Comparison of ENCODE assay signal across 1 cellular context in genomic region chr11:10747733-10748132, GRCh38.
TF ChIP-seq lines count a peak whose summit lies in the region.

No MANE protein-coding gene starts in this region.

TF ChIP-seq in GM23338, 12 proteins besides CTCF, POLR2A, EP300 and RAD21 (continued from another document):
- TF ChIP-seq, protein P1, sequence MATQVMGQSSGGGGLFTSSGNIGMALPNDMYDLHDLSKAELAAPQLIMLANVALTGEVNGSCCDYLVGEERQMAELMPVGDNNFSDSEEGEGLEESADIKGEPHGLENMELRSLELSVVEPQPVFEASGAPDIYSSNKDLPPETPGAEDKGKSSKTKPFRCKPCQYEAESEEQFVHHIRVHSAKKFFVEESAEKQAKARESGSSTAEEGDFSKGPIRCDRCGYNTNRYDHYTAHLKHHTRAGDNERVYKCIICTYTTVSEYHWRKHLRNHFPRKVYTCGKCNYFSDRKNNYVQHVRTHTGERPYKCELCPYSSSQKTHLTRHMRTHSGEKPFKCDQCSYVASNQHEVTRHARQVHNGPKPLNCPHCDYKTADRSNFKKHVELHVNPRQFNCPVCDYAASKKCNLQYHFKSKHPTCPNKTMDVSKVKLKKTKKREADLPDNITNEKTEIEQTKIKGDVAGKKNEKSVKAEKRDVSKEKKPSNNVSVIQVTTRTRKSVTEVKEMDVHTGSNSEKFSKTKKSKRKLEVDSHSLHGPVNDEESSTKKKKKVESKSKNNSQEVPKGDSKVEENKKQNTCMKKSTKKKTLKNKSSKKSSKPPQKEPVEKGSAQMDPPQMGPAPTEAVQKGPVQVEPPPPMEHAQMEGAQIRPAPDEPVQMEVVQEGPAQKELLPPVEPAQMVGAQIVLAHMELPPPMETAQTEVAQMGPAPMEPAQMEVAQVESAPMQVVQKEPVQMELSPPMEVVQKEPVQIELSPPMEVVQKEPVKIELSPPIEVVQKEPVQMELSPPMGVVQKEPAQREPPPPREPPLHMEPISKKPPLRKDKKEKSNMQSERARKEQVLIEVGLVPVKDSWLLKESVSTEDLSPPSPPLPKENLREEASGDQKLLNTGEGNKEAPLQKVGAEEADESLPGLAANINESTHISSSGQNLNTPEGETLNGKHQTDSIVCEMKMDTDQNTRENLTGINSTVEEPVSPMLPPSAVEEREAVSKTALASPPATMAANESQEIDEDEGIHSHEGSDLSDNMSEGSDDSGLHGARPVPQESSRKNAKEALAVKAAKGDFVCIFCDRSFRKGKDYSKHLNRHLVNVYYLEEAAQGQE (IDR thresholded peaks at IDR 0.05; ENCODE audit: unreplicated experiment), result no peak
- TF ChIP-seq, protein P2, sequence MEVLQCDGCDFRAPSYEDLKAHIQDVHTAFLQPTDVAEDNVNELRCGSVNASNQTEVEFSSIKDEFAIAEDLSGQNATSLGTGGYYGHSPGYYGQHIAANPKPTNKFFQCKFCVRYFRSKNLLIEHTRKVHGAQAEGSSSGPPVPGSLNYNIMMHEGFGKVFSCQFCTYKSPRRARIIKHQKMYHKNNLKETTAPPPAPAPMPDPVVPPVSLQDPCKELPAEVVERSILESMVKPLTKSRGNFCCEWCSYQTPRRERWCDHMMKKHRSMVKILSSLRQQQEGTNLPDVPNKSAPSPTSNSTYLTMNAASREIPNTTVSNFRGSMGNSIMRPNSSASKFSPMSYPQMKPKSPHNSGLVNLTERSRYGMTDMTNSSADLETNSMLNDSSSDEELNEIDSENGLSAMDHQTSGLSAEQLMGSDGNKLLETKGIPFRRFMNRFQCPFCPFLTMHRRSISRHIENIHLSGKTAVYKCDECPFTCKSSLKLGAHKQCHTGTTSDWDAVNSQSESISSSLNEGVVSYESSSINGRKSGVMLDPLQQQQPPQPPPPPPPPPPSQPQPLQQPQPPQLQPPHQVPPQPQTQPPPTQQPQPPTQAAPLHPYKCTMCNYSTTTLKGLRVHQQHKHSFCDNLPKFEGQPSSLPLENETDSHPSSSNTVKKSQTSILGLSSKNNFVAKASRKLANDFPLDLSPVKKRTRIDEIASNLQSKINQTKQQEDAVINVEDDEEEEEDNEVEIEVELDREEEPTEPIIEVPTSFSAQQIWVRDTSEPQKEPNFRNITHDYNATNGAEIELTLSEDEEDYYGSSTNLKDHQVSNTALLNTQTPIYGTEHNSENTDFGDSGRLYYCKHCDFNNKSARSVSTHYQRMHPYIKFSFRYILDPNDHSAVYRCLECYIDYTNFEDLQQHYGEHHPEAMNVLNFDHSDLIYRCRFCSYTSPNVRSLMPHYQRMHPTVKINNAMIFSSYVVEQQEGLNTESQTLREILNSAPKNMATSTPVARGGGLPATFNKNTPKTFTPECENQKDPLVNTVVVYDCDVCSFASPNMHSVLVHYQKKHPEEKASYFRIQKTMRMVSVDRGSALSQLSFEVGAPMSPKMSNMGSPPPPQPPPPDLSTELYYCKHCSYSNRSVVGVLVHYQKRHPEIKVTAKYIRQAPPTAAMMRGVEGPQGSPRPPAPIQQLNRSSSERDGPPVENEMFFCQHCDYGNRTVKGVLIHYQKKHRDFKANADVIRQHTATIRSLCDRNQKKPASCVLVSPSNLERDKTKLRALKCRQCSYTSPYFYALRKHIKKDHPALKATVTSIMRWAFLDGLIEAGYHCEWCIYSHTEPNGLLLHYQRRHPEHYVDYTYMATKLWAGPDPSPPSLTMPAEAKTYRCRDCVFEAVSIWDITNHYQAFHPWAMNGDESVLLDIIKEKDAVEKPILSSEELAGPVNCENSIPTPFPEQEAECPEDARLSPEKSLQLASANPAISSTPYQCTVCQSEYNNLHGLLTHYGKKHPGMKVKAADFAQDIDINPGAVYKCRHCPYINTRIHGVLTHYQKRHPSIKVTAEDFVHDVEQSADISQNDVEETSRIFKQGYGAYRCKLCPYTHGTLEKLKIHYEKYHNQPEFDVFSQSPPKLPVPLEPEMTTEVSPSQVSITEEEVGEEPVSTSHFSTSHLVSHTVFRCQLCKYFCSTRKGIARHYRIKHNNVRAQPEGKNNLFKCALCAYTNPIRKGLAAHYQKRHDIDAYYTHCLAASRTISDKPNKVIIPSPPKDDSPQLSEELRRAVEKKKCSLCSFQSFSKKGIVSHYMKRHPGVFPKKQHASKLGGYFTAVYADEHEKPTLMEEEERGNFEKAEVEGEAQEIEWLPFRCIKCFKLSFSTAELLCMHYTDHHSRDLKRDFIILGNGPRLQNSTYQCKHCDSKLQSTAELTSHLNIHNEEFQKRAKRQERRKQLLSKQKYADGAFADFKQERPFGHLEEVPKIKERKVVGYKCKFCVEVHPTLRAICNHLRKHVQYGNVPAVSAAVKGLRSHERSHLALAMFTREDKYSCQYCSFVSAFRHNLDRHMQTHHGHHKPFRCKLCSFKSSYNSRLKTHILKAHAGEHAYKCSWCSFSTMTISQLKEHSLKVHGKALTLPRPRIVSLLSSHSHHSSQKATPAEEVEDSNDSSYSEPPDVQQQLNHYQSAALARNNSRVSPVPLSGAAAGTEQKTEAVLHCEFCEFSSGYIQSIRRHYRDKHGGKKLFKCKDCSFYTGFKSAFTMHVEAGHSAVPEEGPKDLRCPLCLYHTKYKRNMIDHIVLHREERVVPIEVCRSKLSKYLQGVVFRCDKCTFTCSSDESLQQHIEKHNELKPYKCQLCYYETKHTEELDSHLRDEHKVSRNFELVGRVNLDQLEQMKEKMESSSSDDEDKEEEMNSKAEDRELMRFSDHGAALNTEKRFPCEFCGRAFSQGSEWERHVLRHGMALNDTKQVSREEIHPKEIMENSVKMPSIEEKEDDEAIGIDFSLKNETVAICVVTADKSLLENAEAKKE (CRISPR knock-in tag; IDR thresholded peaks at IDR 0.05), result no peak
- no peak for TF ChIP-seq EZH2phosphoT487 (IDR thresholded peaks at IDR 0.05; ENCODE audit: unreplicated experiment)
- no peak for TF ChIP-seq JUNB (IDR thresholded peaks at IDR 0.05; ENCODE audit: unreplicated experiment)
- TF ChIP-seq STAT1 (IDR thresholded peaks at IDR 0.05; ENCODE audit: unreplicated experiment), result no peak
- TF ChIP-seq NANOG (IDR thresholded peaks at IDR 0.05; ENCODE audit: borderline replicate concordance), result no peak
- TF ChIP-seq CREB1 (CRISPR knock-in tag; IDR thresholded peaks at IDR 0.05; ENCODE audit: low read depth), result no peak
- TF ChIP-seq ZNF114 (CRISPR knock-in tag; IDR thresholded peaks at IDR 0.05), result no peak
- TF ChIP-seq ZNF331 (CRISPR knock-in tag; IDR thresholded peaks at IDR 0.05; ENCODE audit: low read depth), result no peak
